ENCODE assay signal across 11 cellular contexts in genomic region chr14:60637490-60638452, GRCh38. TPM values are rescaled to one million over a fixed set of nuclear protein-coding genes. Genes with fewer than 3 reads are reported as not detected.
DNase-seq lines count a peak whose midpoint lies in the region; ATAC-seq, FAIRE-seq and TF ChIP-seq lines count a peak whose summit lies in the region.
"Had no signal": no experiment of that assay in that cellular context is flagged by ENCODE, and none has a peak within 500 bp of the region (broad histone marks: within the 10 kb centered on the region; RNA-seq: fewer than 3 reads in every experiment).

No MANE protein-coding gene starts in this region.

- H3K4me2 ChIP-seq in SK-N-SH, result peak overlapping the region; percentile 68

- H2AFZ ChIP-seq in SK-N-SH (ENCODE audit: low read depth), result peak overlapping the region; percentile 38; the same call in 1 of the 2 replicates

- TF ChIP-seq POLR2A in GM12892 (IDR thresholded peaks at IDR 0.05; ENCODE audit: low read depth, low read length), result no peak

- ATAC-seq in foreskin keratinocyte (peak; percentile 52), GM21529 (IDR thresholded peaks at IDR 0.05; ENCODE audit: unreplicated experiment) (no peak)

- WGBS in SK-N-SH (ENCODE audit: low lambda C conversion rate), result 27% methylated on average over 28 of the region's 55 CpGs
- WGBS in small intestine, 3 donors, result 5 to 12% (median 11%) methylated on average over 46 to 55 of the region's 55 CpGs

- TF ChIP-seq RAD21 in SK-N-SH (IDR thresholded peaks at IDR 0.05; ENCODE audit: low read length), result no peak

- no peaks in the 10 kb centered on the region for H3K9me3 ChIP-seq in SK-N-SH
- H3K9me3 ChIP-seq in small intestine (ENCODE audit: control insufficient read depth, low read depth), result no peaks in the 10 kb centered on the region

- CTCF ChIA-PET in SK-N-SH (lab: Yijun Ruan, JAX), result interaction anchor here (0.6 to 3.4 kb wide), 10 partner anchors 9 to 619 kb away, joined by 3 to 14 read pairs (median 3); no protein-coding TSS in a partner anchor

- peaks cover 17 to 24% of the 10 kb centered on the region in 2 experiments; a peak in 3 of 4 replicates for H3K4me1 ChIP-seq in SK-N-SH (ENCODE audit: control insufficient read depth in 1 of 2, insufficient read depth in 2 of 2, low read depth in 1 of 2, low read length in 1 of 2)
- H3K4me1 ChIP-seq in foreskin keratinocyte, result no peaks in the 10 kb centered on the region
- H3K4me1 ChIP-seq in rectal smooth muscle tissue (ENCODE audit: control insufficient read depth, insufficient read depth, low read length), result peaks cover 4% of the 10 kb centered on the region
- H3K4me1 ChIP-seq in small intestine (ENCODE audit: control insufficient read depth in 2 of 2, insufficient read depth in 1 of 2, low read depth in 1 of 2, low read length in 1 of 2), result peaks cover 0 to 4% of the 10 kb centered on the region in 2 donors

- no peaks in the 10 kb centered on the region for H3K9me2 ChIP-seq in SK-N-SH

- no peaks in the 10 kb centered on the region for H4K20me1 ChIP-seq in SK-N-SH (ENCODE audit: insufficient read depth)

- H3K36me3 ChIP-seq in SK-N-SH (replicated peaks in 1 of 2; ENCODE audit: control insufficient read depth in 1 of 2, insufficient read depth in 2 of 2, low read length in 1 of 2), result peaks cover 28 to 39% of the 10 kb centered on the region in 2 experiments
- no peaks in the 10 kb centered on the region for H3K36me3 ChIP-seq in rectal smooth muscle tissue (ENCODE audit: control insufficient read depth, insufficient read depth, low read length)
- no peaks in the 10 kb centered on the region for H3K36me3 ChIP-seq in small intestine (ENCODE audit: control insufficient read depth in 2 of 2, insufficient read depth in 2 of 2, low read length in 2 of 2)

- POLR2A ChIA-PET in SK-N-SH (lab: Yijun Ruan, JAX), result interaction anchor here (0.6 to 0.8 kb wide), 2 partner anchors 11 to 16 kb away, joined by 3 read pairs; no protein-coding TSS in a partner anchor

- peak in 1 of 2 experiments; percentile 34; a peak in 1 of 4 replicates for TF ChIP-seq EP300 in SK-N-SH (IDR thresholded peaks at IDR 0.05; ENCODE audit: borderline replicate concordance in 1 of 2, low read depth in 1 of 2, low read length in 1 of 2)

- DNase-seq in GM12892 (ENCODE audit: insufficient read length) (no peak), SK-N-SH (peak; percentile 67), foreskin keratinocyte (no peak), small intestine (no peak), NCI-H1436 treated with DMSO at 0.1 percent for 48 hours (lab: John Stamatoyannopoulos, UW) (no peak)
- no peak for DNase-seq in activated CD4-positive, alpha-beta T cell treated with anti-CD3 and anti-CD28 coated beads for 4 hours
- DNase-seq: activated CD4-positive, alpha-beta T cell treated with anti-CD3 and anti-CD28 coated beads for 1 hour had no signal

- FAIRE-seq in GM12892 (lab: Jason Lieb, UNC) (peak; percentile 48), small intestine (lab: Jason Lieb, UNC) (no peak)

- TF ChIP-seq CTCF in SK-N-SH (IDR thresholded peaks at IDR 0.05), result no peak
- no peak for TF ChIP-seq CTCF in foreskin keratinocyte (conservative IDR thresholded peaks at IDR 0.05)

- H3K9ac ChIP-seq in SK-N-SH (peak overlapping the region; percentile 63), rectal smooth muscle tissue (ENCODE audit: low read length) (no peak overlapping the region)

- H3K79me2 ChIP-seq in SK-N-SH (ENCODE audit: insufficient read depth), result peaks cover 69% of the 10 kb centered on the region

- no peaks in the 10 kb centered on the region for H3K27me3 ChIP-seq in SK-N-SH (ENCODE audit: insufficient read depth)
- peaks cover 98% of the 10 kb centered on the region for H3K27me3 ChIP-seq in foreskin keratinocyte
- H3K27me3 ChIP-seq in rectal smooth muscle tissue (ENCODE audit: control insufficient read depth, insufficient read depth, low read length), result peaks cover 25% of the 10 kb centered on the region
- peaks cover 9 to 38% of the 10 kb centered on the region in 2 donors for H3K27me3 ChIP-seq in small intestine (ENCODE audit: control insufficient read depth in 2 of 2, insufficient read depth in 2 of 2, low read length in 2 of 2)

- H3K4me3 ChIP-seq in SK-N-SH (ENCODE audit: low read depth in 2 of 2, low read length in 1 of 2) (peak overlapping the region; percentile 34 to 46; a peak in 3 of 4 replicates), rectal smooth muscle tissue (ENCODE audit: low read length) (peak overlapping the region; percentile 45), small intestine (ENCODE audit: low read depth in 1 of 2, low read length in 2 of 2) (peak overlapping the region in 1 of 2 donors; percentile 36)

- H3K27ac ChIP-seq in SK-N-SH (ENCODE audit: low read depth in 2 of 2, low read length in 1 of 2) (peak overlapping the region in 1 of 2 experiments; percentile 87; a peak in 2 of 4 replicates), foreskin keratinocyte (no peak overlapping the region), rectal smooth muscle tissue (ENCODE audit: low read depth, low read length) (no peak overlapping the region), small intestine (ENCODE audit: low read depth in 1 of 2, low read length in 1 of 2) (no peak overlapping the region)

- peaks cover 31% of the 10 kb centered on the region for H3F3A ChIP-seq in SK-N-SH (replicated peaks; ENCODE audit: insufficient read depth)

TF ChIP-seq in SK-N-SH, 30 proteins besides CTCF, POLR2A, EP300 and RAD21:
- TF ChIP-seq SMC3 (IDR thresholded peaks at IDR 0.05; ENCODE audit: low read depth, low read length) (no peak), TCF12 (IDR thresholded peaks at IDR 0.05) (peak; percentile 11; the same call in 1 of the 2 replicates), MAX (IDR thresholded peaks at IDR 0.05; ENCODE audit: low read depth) (0 out of 2 replicates have a peak, but pooled peaks have one; percentile 8), PBX3 (IDR thresholded peaks at IDR 0.05) (peak; percentile 60)

RNA-seq across cellular contexts. Expression of gene SIX1, which starts 11.5 kb away (rescaled TPM):
- not detected for polyA plus RNA-seq in GM12892 (2012; ENCODE audit: missing spikeins)
- 31.2 and 52.1 TPM in 2 replicates for polyA plus RNA-seq in SK-N-SH (2012; rRNA removed)
- polyA plus RNA-seq in SK-N-SH (2012; cell fraction: cytosol; rRNA removed), result 34.8 and 43.7 TPM in 2 replicates
- polyA plus RNA-seq in SK-N-SH (2012; cell fraction: nucleus; rRNA removed), result 42.7 and 45.1 TPM in 2 replicates
- total RNA-seq in foreskin keratinocyte, result not detected in 2 replicates
- not detected in 2 replicates for polyA plus RNA-seq in foreskin keratinocyte
- polyA plus RNA-seq in small intestine, result under 1 TPM in 2 of 3 donors, not detected in 1; 0.18 to 0.27 TPM
- total RNA-seq: liver had no signal
- polyA plus RNA-seq: IgD-negative memory B cell, liver had no signal

Comparison
In these comparisons a context has a peak if more than half of its experiments do, and no peak if none do; other contexts are left out.
1. RNA of gene SIX1, which starts 11.5 kb away (polyA plus RNA-seq): 31.2 to 52.1 TPM in SK-N-SH; 0.18 to 0.27 TPM in small intestine and not detected in foreskin keratinocyte; every median in the first group is over 10 times any median in the second.